ENCODE assay signal across 1 cellular context in genomic region chr2:186664644-186665043, GRCh38.
TF ChIP-seq lines count a peak whose summit lies in the region.

No MANE protein-coding gene starts in this region.

TF ChIP-seq in SK-N-SH, 30 proteins besides CTCF, POLR2A, EP300 and RAD21 (continued from another document):
- TF ChIP-seq TCF12 (IDR thresholded peaks at IDR 0.05) (no peak), SMC3 (IDR thresholded peaks at IDR 0.05; ENCODE audit: low read depth, low read length) (no peak), MEF2A (IDR thresholded peaks at IDR 0.05; ENCODE audit: borderline replicate concordance, low read depth) (no peak), TEAD4 (IDR thresholded peaks at IDR 0.05; ENCODE audit: borderline replicate concordance, insufficient read depth) (peak; percentile 50; the same call in 1 of the 2 replicates), EZH2phosphoT487 (IDR thresholded peaks at IDR 0.05; ENCODE audit: borderline replicate concordance, low read depth) (no peak), FOXJ3 (CRISPR knock-in tag; IDR thresholded peaks at IDR 0.05) (no peak)
- TF ChIP-seq, protein P1, sequence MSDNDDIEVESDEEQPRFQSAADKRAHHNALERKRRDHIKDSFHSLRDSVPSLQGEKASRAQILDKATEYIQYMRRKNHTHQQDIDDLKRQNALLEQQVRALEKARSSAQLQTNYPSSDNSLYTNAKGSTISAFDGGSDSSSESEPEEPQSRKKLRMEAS (IDR thresholded peaks at IDR 0.05; ENCODE audit: low read depth): no peak
- TF ChIP-seq, protein P2, sequence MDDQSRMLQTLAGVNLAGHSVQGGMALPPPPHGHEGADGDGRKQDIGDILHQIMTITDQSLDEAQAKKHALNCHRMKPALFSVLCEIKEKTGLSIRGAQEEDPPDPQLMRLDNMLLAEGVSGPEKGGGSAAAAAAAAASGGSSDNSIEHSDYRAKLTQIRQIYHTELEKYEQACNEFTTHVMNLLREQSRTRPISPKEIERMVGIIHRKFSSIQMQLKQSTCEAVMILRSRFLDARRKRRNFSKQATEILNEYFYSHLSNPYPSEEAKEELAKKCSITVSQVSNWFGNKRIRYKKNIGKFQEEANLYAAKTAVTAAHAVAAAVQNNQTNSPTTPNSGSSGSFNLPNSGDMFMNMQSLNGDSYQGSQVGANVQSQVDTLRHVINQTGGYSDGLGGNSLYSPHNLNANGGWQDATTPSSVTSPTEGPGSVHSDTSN (IDR thresholded peaks at IDR 0.05): no peak
- TF ChIP-seq, protein P3, sequence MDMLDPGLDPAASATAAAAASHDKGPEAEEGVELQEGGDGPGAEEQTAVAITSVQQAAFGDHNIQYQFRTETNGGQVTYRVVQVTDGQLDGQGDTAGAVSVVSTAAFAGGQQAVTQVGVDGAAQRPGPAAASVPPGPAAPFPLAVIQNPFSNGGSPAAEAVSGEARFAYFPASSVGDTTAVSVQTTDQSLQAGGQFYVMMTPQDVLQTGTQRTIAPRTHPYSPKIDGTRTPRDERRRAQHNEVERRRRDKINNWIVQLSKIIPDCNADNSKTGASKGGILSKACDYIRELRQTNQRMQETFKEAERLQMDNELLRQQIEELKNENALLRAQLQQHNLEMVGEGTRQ (IDR thresholded peaks at IDR 0.05; ENCODE audit: borderline replicate concordance, low read depth, low read length): no peak
